In genomic region chr22:47342446-47342845, GRCh38 we compare ENCODE assay signal across 35 cellular contexts.
"Had no signal": no experiment of that assay in that cellular context is flagged by ENCODE, and none has a peak within 500 bp of the region (broad histone marks: within the 10 kb centered on the region; RNA-seq: fewer than 3 reads in every experiment).

No MANE protein-coding gene starts in this region.

- H3K9me3 ChIP-seq: MG63 had no signal

- H3K27ac ChIP-seq: KMS-11 had no signal

- H3K27me3 ChIP-seq: MG63 had no signal

- H3K4me3 ChIP-seq: MG63 had no signal

- H3K9ac ChIP-seq: KMS-11 had no signal

- H3K36me3 ChIP-seq: MG63 had no signal

- H3K4me2 ChIP-seq: KMS-11 had no signal

- DNase-seq: Karpas-422, Kasumi-1, KG1, MG63, MM.1S, MV-4-11, NCI-H1048, NCI-H1092, NCI-H1092 treated with DMSO at 0.1 percent for 48 hours, NCI-H1105, NCI-H1105 treated with DMSO at 0.1 percent for 48 hours, NCI-H1417, NCI-H1417 treated with DMSO at 0.1 percent for 48 hours, NCI-H1436, NCI-H1436 treated with DMSO at 0.1 percent for 48 hours, NCI-H146, NCI-H1694, NCI-H1694 treated with DMSO at 0.1 percent for 48 hours, NCI-H187, NCI-H187 treated with DMSO at 0.1 percent for 48 hours, NCI-H1930, NCI-H2029, NCI-H2029 treated with DMSO at 0.1 percent for 48 hours, NCI-H2081, NCI-H2081 treated with DMSO at 0.1 percent for 48 hours, NCI-H2107, NCI-H2171, NCI-H2171 treated with DMSO at 0.1 percent for 48 hours, NCI-H2227 treated with DMSO at 0.1 percent for 48 hours, NCI-H226, NCI-H345, NCI-H446, NCI-H446 treated with DMSO at 0.1 percent for 48 hours, NCI-H510A had no signal
